21 cellular contexts compared by ENCODE assay signal in genomic region chr20:62625921-62626547, GRCh38. TPM values are rescaled to one million over a fixed set of nuclear protein-coding genes. Genes with fewer than 3 reads are reported as not detected.
DNase-seq lines count a peak whose midpoint lies in the region; ATAC-seq, FAIRE-seq and TF ChIP-seq lines count a peak whose summit lies in the region.
"Had no signal": no experiment of that assay in that cellular context is flagged by ENCODE, and none has a peak within 500 bp of the region (broad histone marks: within the 10 kb centered on the region; RNA-seq: fewer than 3 reads in every experiment).

No MANE protein-coding gene starts in this region.

- no peak for ATAC-seq in left cardiac atrium
- no peak for ATAC-seq in HepG2
- no peak for ATAC-seq in upper lobe of left lung (ENCODE audit: low FRiP score in 2 of 2)
- no peak for ATAC-seq in upper lobe of right lung
- ATAC-seq: T-cell had no signal

- H3K9me3 ChIP-seq in HepG2 (ENCODE audit: low read length): no peaks in the 10 kb centered on the region
- H3K9me3 ChIP-seq in upper lobe of left lung: no peaks in the 10 kb centered on the region
- no peaks in the 10 kb centered on the region for H3K9me3 ChIP-seq in upper lobe of right lung
- H3K9me3 ChIP-seq: HAP-1 had no signal

- TF ChIP-seq RAD21 in HepG2 (CRISPR knock-in tag; IDR thresholded peaks at IDR 0.05): no peak

- H3K4me1 ChIP-seq in HepG2 (ENCODE audit: insufficient read depth, low read length): peaks cover 64% of the 10 kb centered on the region
- H3K4me1 ChIP-seq in upper lobe of left lung: peaks cover 46 to 55% (median 52%) of the 10 kb centered on the region in 4 donors
- peaks cover 30% of the 10 kb centered on the region for H3K4me1 ChIP-seq in upper lobe of right lung

- peak overlapping the region; percentile 100 for H3K27ac ChIP-seq in RWPE1
- no peak overlapping the region for H3K27ac ChIP-seq in HepG2 (ENCODE audit: extremely low read length, insufficient read depth, low read length)
- peak overlapping the region in 3 of 4 donors; percentile 97 to 99 (median 98) for H3K27ac ChIP-seq in upper lobe of left lung
- H3K27ac ChIP-seq in upper lobe of right lung: no peak overlapping the region
- H3K27ac ChIP-seq: GM23248 had no signal

- no peak for TF ChIP-seq CTCF in RWPE1 (conservative IDR thresholded peaks at IDR 0.05; ENCODE audit: low read depth)
- TF ChIP-seq CTCF in HepG2 (CRISPR knock-in tag; IDR thresholded peaks at IDR 0.05): no peak
- TF ChIP-seq CTCF in upper lobe of left lung (IDR thresholded peaks at IDR 0.05): no peak
- TF ChIP-seq CTCF in upper lobe of right lung (IDR thresholded peaks at IDR 0.05): no peak

- POLR2A ChIA-PET in RWPE1 (lab: Yijun Ruan, JAX; ENCODE audit: low non-redundant PET): no interaction called here
- POLR2A ChIA-PET in HepG2 (lab: Yijun Ruan, JAX): interaction anchor here (1.2 to 2.7 kb wide), 2 partner anchors 14 to 16 kb away, joined by 4 to 16 read pairs; partner anchors contain the start of gene SLCO4A1

- peaks cover 6 to 26% of the 10 kb centered on the region in 2 experiments for H3K27me3 ChIP-seq in HepG2 (ENCODE audit: control insufficient read depth in 1 of 2, insufficient read depth in 2 of 2, low read length in 2 of 2)
- no peaks in the 10 kb centered on the region for H3K27me3 ChIP-seq in upper lobe of left lung
- H3K27me3 ChIP-seq in upper lobe of right lung: no peaks in the 10 kb centered on the region

- no peak overlapping the region for H3K9ac ChIP-seq in HepG2 (ENCODE audit: insufficient read depth, low read depth, low read length)
- H3K9ac ChIP-seq: GM23248 had no signal

- no peak overlapping the region for H3K4me2 ChIP-seq in HepG2 (ENCODE audit: low read depth, low read length)

- H2AFZ ChIP-seq in HepG2 (ENCODE audit: low read length): no peak overlapping the region
- H2AFZ ChIP-seq: GM23248 had no signal

- TF ChIP-seq EP300 in HepG2 (IDR thresholded peaks at IDR 0.05; ENCODE audit: low read depth in 2 of 2, low read length in 2 of 2) (no peak), HepG2 (CRISPR knock-in tag; IDR thresholded peaks at IDR 0.05; ENCODE audit: borderline replicate concordance) (no peak), upper lobe of left lung (IDR thresholded peaks at IDR 0.05) (no peak)

- CTCF ChIA-PET in RWPE1 (lab: Yijun Ruan, JAX): interaction anchor here (0.9 to 1.2 kb wide), 3 partner anchors 9 to 126 kb away, joined by 3 to 4 read pairs (median 3); no protein-coding TSS in a partner anchor
- CTCF ChIA-PET in HepG2 (lab: Yijun Ruan, JAX; ENCODE audit: low intra/inter-chr PET ratio, low total read pairs): no interaction called here

- DNase-seq in left cardiac atrium (peak; percentile 20), cardiac septum (ENCODE audit: low spot score) (no peak), RWPE1 (ENCODE audit: low spot score) (no peak), HepG2 (ENCODE audit: low spot score) (no peak), upper lobe of left lung (peak in 1 of 2 donors; percentile 57), upper lobe of right lung (no peak), GDM1 (lab: John Stamatoyannopoulos, UW) (no peak), RCC 7860 (ENCODE audit: low spot score) (no peak)
- DNase-seq: 8988T; CD4-positive, CD25-positive, alpha-beta regulatory T cell; EL; GM23248; NCI-H1417 treated with DMSO at 0.1 percent for 48 hours; NCI-H187 treated with DMSO at 0.1 percent for 48 hours; NCI-H2107; NCI-H446 treated with DMSO at 0.1 percent for 48 hours; NCI-H526 treated with DMSO at 0.1 percent for 48 hours; RPMI8226; T-cell had no signal

- H4K20me1 ChIP-seq in HepG2 (ENCODE audit: insufficient read depth, low read length): no peaks in the 10 kb centered on the region

- in situ Hi-C loops in HepG2 (cut with HindIII; ENCODE audit: extremely low pct_ligation_motif_present, low pct_unique_long_range_greater_than_20kb): no loop called here

- 52% methylated on average over 16 of the region's 20 CpGs for WGBS in HepG2 (ENCODE audit: low lambda C conversion rate)
- WGBS in upper lobe of left lung, 2 donors: 75% methylated on average over 20 of the region's 20 CpGs; no CpG with 5 or more reads in 1 of the 2 donors

- intact Hi-C loops in left cardiac atrium (cut with DNase I) (no loop called here), cardiac septum (cut with DNase I) (no loop called here), HepG2 (cut with micrococcal nuclease; ENCODE audit: unreplicated experiment) (no loop called here), upper lobe of right lung (cut with DNase I) (no loop called here)

- TF ChIP-seq POLR2A in HepG2 (IDR thresholded peaks at IDR 0.05; ENCODE audit: insufficient read depth in 1 of 2, low read depth in 2 of 2, low read length in 2 of 2) (no peak), upper lobe of left lung (IDR thresholded peaks at IDR 0.05) (no peak)

- no peak overlapping the region for H3K4me3 ChIP-seq in HepG2 (replicated peaks in 1 of 3; ENCODE audit: insufficient read depth in 1 of 3, low read depth in 2 of 3, low read length in 3 of 3)
- H3K4me3 ChIP-seq in upper lobe of left lung: no peak overlapping the region
- H3K4me3 ChIP-seq in upper lobe of right lung: no peak overlapping the region
- H3K4me3 ChIP-seq: GM23248, HAP-1 had no signal

- FAIRE-seq in HepG2 (lab: Jason Lieb, UNC) (no peak), RCC 7860 (lab: Jason Lieb, UNC) (no peak)
- FAIRE-seq: HTR-8/SVneo had no signal

- H3K79me2 ChIP-seq in HepG2 (ENCODE audit: insufficient read depth, low read length): no peaks in the 10 kb centered on the region

- BruUV-seq in HepG2 (replicated peaks; lab: Mats Ljungman, UMichigan): no TSS peak

- H3K36me3 ChIP-seq in HepG2 (replicated peaks in 1 of 2; ENCODE audit: control insufficient read depth in 1 of 2, insufficient read depth in 2 of 2, low read length in 2 of 2): no peaks in the 10 kb centered on the region
- H3K36me3 ChIP-seq in upper lobe of left lung: no peaks in the 10 kb centered on the region
- H3K36me3 ChIP-seq in upper lobe of right lung: no peaks in the 10 kb centered on the region
- H3K36me3 ChIP-seq: HAP-1 had no signal

TF ChIP-seq in HepG2, 621 proteins besides CTCF, POLR2A, EP300 and RAD21 (continues in another document):
- 0 out of 2 replicates have a peak, but pooled peaks have one; percentile 14 for TF ChIP-seq GABPB1 (CRISPR knock-in tag; IDR thresholded peaks at IDR 0.05)
- 0 out of 2 replicates have a peak, but pooled peaks have one; percentile 11 for TF ChIP-seq ZNF768 (CRISPR knock-in tag; IDR thresholded peaks at IDR 0.05)
- 0 out of 2 replicates have a peak, but pooled peaks have one; percentile 39 for TF ChIP-seq HIC2 (CRISPR knock-in tag; IDR thresholded peaks at IDR 0.05; ENCODE audit: low read depth)
- peak; percentile 37; the same call in 1 of the 2 replicates for TF ChIP-seq MYC (CRISPR knock-in tag; IDR thresholded peaks at IDR 0.05; ENCODE audit: borderline replicate concordance)
- no peak for TF ChIP-seq MAF1 (CRISPR knock-in tag; IDR thresholded peaks at IDR 0.05; ENCODE audit: borderline replicate concordance)
- no peak for TF ChIP-seq ZNF556 (CRISPR knock-in tag; IDR thresholded peaks at IDR 0.05; ENCODE audit: borderline replicate concordance)
- TF ChIP-seq ZNF552 (CRISPR knock-in tag; IDR thresholded peaks at IDR 0.05; ENCODE audit: borderline replicate concordance): 0 out of 2 replicates have a peak, but pooled peaks have one; percentile 0

RNA-seq across cellular contexts. Expression of gene SLCO4A1, which starts 16.3 kb away (rescaled TPM):
- total RNA-seq in left cardiac atrium (10 to 100 TPM; 15.1 to 35.5 TPM), cardiac septum (10.8 TPM), HepG2 (2016; rRNA removed; fragmentation: Illumina TruSeq; extraction: Trizol) (23.8 and 55.5 TPM in 2 replicates), upper lobe of left lung (10 to 100 TPM; 39.9 to 86.7 (median 49.1) TPM), upper lobe of right lung (63.3 TPM)
- total RNA-seq in HepG2 (2016; cell fraction: cytosol; rRNA removed; fragmentation: Illumina TruSeq; extraction: Trizol; ENCODE audit: low read depth): 21.3 and 22.4 TPM in 2 replicates
- total RNA-seq in HepG2 (2016; cell fraction: insoluble cytoplasmic fraction; rRNA removed; fragmentation: Illumina TruSeq; extraction: Trizol): 20.7 and 58.6 TPM in 2 replicates
- 31.3 and 32.0 TPM in 2 replicates for total RNA-seq in HepG2 (2016; cell fraction: membrane; rRNA removed; fragmentation: Illumina TruSeq; extraction: Trizol)
- total RNA-seq in HepG2 (2016; cell fraction: nucleus; rRNA removed; fragmentation: Illumina TruSeq; extraction: Trizol): 55.7 and 65.4 TPM in 2 replicates
- polyA plus RNA-seq in HepG2 (2011; rRNA removed): 91.3 and 112 TPM in 2 replicates
- polyA plus RNA-seq in HepG2 (2011; cell fraction: cytosol; rRNA removed): 53.2 and 96.9 TPM in 2 replicates
- 133 and 239 TPM in 2 replicates for polyA plus RNA-seq in HepG2 (2011; cell fraction: nucleus; rRNA removed)
- 48.1 and 97.6 TPM in 2 replicates for polyA plus RNA-seq in HepG2 (2012)
- 14.3 and 17.6 TPM in 2 replicates for polyA plus RNA-seq in HepG2 (2016; cell fraction: cytosol; fragmentation: Illumina TruSeq; extraction: Trizol; ENCODE audit: low read depth)
- polyA plus RNA-seq in HepG2 (2016; cell fraction: insoluble cytoplasmic fraction; fragmentation: Illumina TruSeq; extraction: Trizol; ENCODE audit: low read depth): 25.9 and 26.2 TPM in 2 replicates
- polyA plus RNA-seq in HepG2 (2016; cell fraction: membrane; fragmentation: Illumina TruSeq; extraction: Trizol; ENCODE audit: low read depth): 21.9 and 22.4 TPM in 2 replicates
- polyA plus RNA-seq in HepG2 (2016; cell fraction: nucleus; fragmentation: Illumina TruSeq; extraction: Trizol; ENCODE audit: insufficient read depth, low read depth): 114 and 125 TPM in 2 replicates
- polyA minus RNA-seq in HepG2 (2011; rRNA and poly(A)+ RNA removed; ENCODE audit: low replicate concordance): 44.0 and 104 TPM in 2 replicates
- 27.7 and 39.2 TPM in 2 replicates for polyA minus RNA-seq in HepG2 (2011; cell fraction: cytosol; rRNA and poly(A)+ RNA removed)
- polyA minus RNA-seq in HepG2 (2011; cell fraction: nucleus; rRNA and poly(A)+ RNA removed): 31.2 and 42.4 TPM in 2 replicates

Comparison
In these comparisons a context has a peak if more than half of its experiments do, and no peak if none do; other contexts are left out.
1. H3K27ac ChIP-seq: peak in RWPE1 (single experiment) and upper lobe of left lung (3 of 4); none in HepG2 (single experiment) and upper lobe of right lung (single experiment).